In genomic region chr10:84008878-84009277, GRCh38 we compare ENCODE assay signal across 8 cellular contexts.
DNase-seq lines count a peak whose midpoint lies in the region; ATAC-seq and TF ChIP-seq lines count a peak whose summit lies in the region.

No MANE protein-coding gene starts in this region.

- TF ChIP-seq CTCF in AG04449 (IDR thresholded peaks at IDR 0.05; ENCODE audit: insufficient read depth, low read length, missing control alignments) (peak; percentile 19), GM12865 (IDR thresholded peaks at IDR 0.05; ENCODE audit: insufficient read depth, low read depth, low read length, missing control alignments) (peak; percentile 91), fibroblast of mammary gland (conservative IDR thresholded peaks at IDR 0.05; ENCODE audit: control insufficient read depth, insufficient read depth, low read depth, low read length) (peak; percentile 53)

- H3K9me3 Mint-ChIP-seq in stimulated activated naive CD8-positive, alpha-beta T cell treated with anti-CD3 and anti-CD28 coated beads, Interleukin-15, amount 100 ng/mL, for 72 hours, result no peaks in the 10 kb centered on the region

- CTCF ChIA-PET in AG04449 (lab: Yijun Ruan, JAX), result no interaction called here

- POLR2A ChIA-PET in AG04449 (lab: Yijun Ruan, JAX), result no interaction called here

- no peaks in the 10 kb centered on the region for H3K4me1 Mint-ChIP-seq in stimulated activated naive CD8-positive, alpha-beta T cell treated with anti-CD3 and anti-CD28 coated beads, Interleukin-15, amount 100 ng/mL, for 72 hours

- H3K27me3 Mint-ChIP-seq in stimulated activated naive CD8-positive, alpha-beta T cell treated with anti-CD3 and anti-CD28 coated beads, Interleukin-15, amount 100 ng/mL, for 72 hours, result peaks cover 32% of the 10 kb centered on the region

- DNase-seq in AG04449 (ENCODE audit: low read depth, low spot score) (no peak), GM12865 (ENCODE audit: low read depth) (peak; percentile 57), T-helper 9 cell (peak; percentile 13), fibroblast of mammary gland (ENCODE audit: low read depth) (peak; percentile 1), glomerular visceral epithelial cell (ENCODE audit: extremely low spot score) (no peak), NCI-H526 treated with DMSO at 0.1 percent for 48 hours (lab: John Stamatoyannopoulos, UW) (no peak)
- peak; percentile 15 to 19 for DNase-seq in stimulated activated naive CD8-positive, alpha-beta T cell treated with anti-CD3 and anti-CD28 coated beads, Interleukin-15, amount 100 ng/mL, for 72 hours

- no peak overlapping the region for H3K4me3 ChIP-seq in AG04449 (ENCODE audit: low read depth, low read length)
- no peak overlapping the region for H3K4me3 ChIP-seq in GM12865 (ENCODE audit: low read depth, low read length)
- no peak overlapping the region for H3K4me3 ChIP-seq in fibroblast of mammary gland (ENCODE audit: control insufficient read depth, low read depth, low read length)

- ATAC-seq in HG03280 (IDR thresholded peaks at IDR 0.05; ENCODE audit: unreplicated experiment), result peak; percentile 64
- peak; percentile 54 for ATAC-seq in stimulated activated naive CD8-positive, alpha-beta T cell treated with anti-CD3 and anti-CD28 coated beads, Interleukin-15, amount 100 ng/mL, for 72 hours

- no peak overlapping the region for H3K4me3 Mint-ChIP-seq in stimulated activated naive CD8-positive, alpha-beta T cell treated with anti-CD3 and anti-CD28 coated beads, Interleukin-15, amount 100 ng/mL, for 72 hours

- no peak overlapping the region for H3K27ac Mint-ChIP-seq in stimulated activated naive CD8-positive, alpha-beta T cell treated with anti-CD3 and anti-CD28 coated beads, Interleukin-15, amount 100 ng/mL, for 72 hours

Comparison
In these comparisons a context has a peak if more than half of its experiments do, and no peak if none do; other contexts are left out.
1. DNase-seq: peak in GM12865 (single experiment), T-helper 9 cell (single experiment), fibroblast of mammary gland (single experiment) and stimulated activated naive CD8-positive, alpha-beta T cell treated with anti-CD3 and anti-CD28 coated beads, Interleukin-15, amount 100 ng/mL, for 72 hours (2 of 2); none in AG04449 (single experiment), glomerular visceral epithelial cell (single experiment) and NCI-H526 treated with DMSO at 0.1 percent for 48 hours (single experiment).
2. CTCF ChIP-seq: peak in every context shown above with its lines; median percentile 91 in GM12865; 53 in fibroblast of mammary gland; 19 in AG04449.